7 cellular contexts compared by ENCODE assay signal in the genomic region with DNA sequence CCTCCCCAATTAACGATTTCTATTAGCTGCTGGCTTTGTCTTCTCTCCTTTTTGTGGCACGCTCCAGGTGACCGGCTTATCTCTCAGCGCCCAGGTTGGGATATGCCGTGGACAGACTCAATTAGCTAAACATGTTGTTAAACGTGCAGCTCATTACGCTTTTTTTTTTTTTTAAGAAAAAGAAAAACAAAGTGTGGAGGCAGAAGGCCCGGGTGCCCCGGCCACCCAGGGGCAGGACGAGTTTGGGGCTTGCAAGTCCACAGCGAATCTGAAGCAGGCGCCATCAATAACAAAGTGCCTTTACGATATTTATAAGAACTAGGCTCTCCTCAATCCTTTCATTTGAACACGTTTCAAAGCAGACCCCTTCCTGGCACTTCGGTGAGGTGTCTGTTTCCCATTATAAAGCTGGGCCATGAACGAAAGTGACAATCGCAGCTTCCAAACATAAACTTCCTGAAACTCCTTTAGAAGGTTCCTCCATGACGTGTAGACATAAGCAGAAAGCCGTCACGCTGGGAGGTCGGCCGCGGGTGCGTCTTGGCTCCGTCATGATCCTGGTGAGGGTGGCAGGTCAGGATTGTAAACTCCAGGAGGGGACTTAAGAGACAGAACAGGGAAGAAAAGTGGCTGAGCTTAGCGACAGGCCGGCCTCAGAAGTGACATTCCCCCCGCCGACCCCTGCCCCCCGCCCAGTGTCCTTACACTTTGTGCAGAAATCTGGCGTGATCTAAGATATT.
DNase-seq lines count a peak whose midpoint lies in the region; ATAC-seq, FAIRE-seq and TF ChIP-seq lines count a peak whose summit lies in the region.
"Not testable (repeated sequence)": the region's sequence is repeated elsewhere in the genome, so short reads cannot be mapped to it uniquely, and the experiment has no call there.

No MANE protein-coding gene starts in this region.

- not testable (repeated sequence) for H3K27me3 ChIP-seq in rectal smooth muscle tissue (ENCODE audit: control insufficient read depth, insufficient read depth, low read length); upper lobe of right lung

- ATAC-seq in upper lobe of right lung = not testable (repeated sequence)

- H3K27ac Mint-ChIP-seq in brain = peak overlapping the region in 1 of 5 experiments; percentile 31
- H3K27ac Mint-ChIP-seq in nephron = peak overlapping the region in 1 of 3 experiments; percentile 23

- not testable (repeated sequence) for H3K9ac ChIP-seq in kidney (ENCODE audit: low read length in 2 of 2); rectal smooth muscle tissue (ENCODE audit: low read length)

- not testable (repeated sequence) for H3K4me1 ChIP-seq in kidney (ENCODE audit: control insufficient read depth in 1 of 2, insufficient read depth in 1 of 2, low read depth in 1 of 2, low read length in 2 of 2); rectal smooth muscle tissue (ENCODE audit: control insufficient read depth, insufficient read depth, low read length); upper lobe of right lung

- H3K27me3 Mint-ChIP-seq in brain = not testable (repeated sequence)
- peaks cover 18% of the 10 kb centered on the region for H3K27me3 Mint-ChIP-seq in nephron (ENCODE audit: low read depth)

- DNase-seq in SK-N-DZ (ENCODE audit: low spot score) = peak; percentile 57
- peak; percentile 24 for DNase-seq in cardiac septum (ENCODE audit: low spot score)
- DNase-seq in kidney = peak; percentile 37
- DNase-seq in upper lobe of right lung = peak; percentile 60

- H3K4me3 ChIP-seq in kidney (ENCODE audit: low read length in 2 of 2); upper lobe of right lung: not testable (repeated sequence)
- H3K4me3 ChIP-seq in rectal smooth muscle tissue (ENCODE audit: low read length) = peak overlapping the region; percentile 27

- peaks cover 29% of the 10 kb centered on the region for H3K4me1 Mint-ChIP-seq in brain
- H3K4me1 Mint-ChIP-seq in nephron = peaks cover 14% of the 10 kb centered on the region

- not testable (repeated sequence) for H3K27ac ChIP-seq in kidney (ENCODE audit: low read depth in 2 of 2, low read length in 2 of 2); rectal smooth muscle tissue (ENCODE audit: low read depth, low read length); upper lobe of right lung

- H3K9me3 Mint-ChIP-seq in brain, nephron: not testable (repeated sequence)

- intact Hi-C loops in cardiac septum (cut with DNase I); kidney (cut with DNase I); upper lobe of right lung (cut with DNase I): not testable (repeated sequence)

- H3K4me3 Mint-ChIP-seq in brain (peak overlapping the region in 3 of 5 experiments; percentile 49 to 64 (median 59)), nephron (peak overlapping the region; percentile 7 to 75 (median 17))

- H3K36me3 Mint-ChIP-seq in brain; nephron (ENCODE audit: low read depth): not testable (repeated sequence)

- H3K9me3 ChIP-seq in kidney (ENCODE audit: control insufficient read depth in 1 of 2, low read length in 2 of 2); upper lobe of right lung: not testable (repeated sequence)

- not testable (repeated sequence) for TF ChIP-seq CTCF in brain (conservative IDR thresholded peaks at IDR 0.05); kidney (IDR thresholded peaks at IDR 0.05; ENCODE audit: borderline replicate concordance, extremely low read depth, insufficient read depth); nephron (IDR thresholded peaks at IDR 0.05; ENCODE audit: unreplicated experiment in 3 of 3); upper lobe of right lung (IDR thresholded peaks at IDR 0.05)

- not testable (repeated sequence) for H3K36me3 ChIP-seq in kidney (ENCODE audit: control insufficient read depth in 1 of 2, insufficient read depth in 2 of 2, low read length in 2 of 2); rectal smooth muscle tissue (ENCODE audit: control insufficient read depth, insufficient read depth, low read length); upper lobe of right lung

- not testable (repeated sequence) for FAIRE-seq in kidney (lab: Jason Lieb, UNC)
